ENCODE assay signal across 8 cellular contexts in genomic region chr11:75325713-75326438, GRCh38. TPM values are rescaled to one million over a fixed set of nuclear protein-coding genes. Genes with fewer than 3 reads are reported as not detected.
DNase-seq lines count a peak whose midpoint lies in the region; ATAC-seq and TF ChIP-seq lines count a peak whose summit lies in the region.

No MANE protein-coding gene starts in this region.

- peak in 6 of 10 experiments; percentile 8 to 47 (median 30) for DNase-seq in CD4-positive, alpha-beta T cell
- peak; percentile 39 to 72 for DNase-seq in SHP77 (lab: John Stamatoyannopoulos, UW)
- peak; percentile 34 for DNase-seq in mucosa of gallbladder (ENCODE audit: low spot score)
- DNase-seq in NCI-H345 treated with DMSO at 0.1 percent for 48 hours (lab: John Stamatoyannopoulos, UW; ENCODE audit: unreplicated experiment): no peak
- DNase-seq in NOMO-1 treated with dmso at 0.1 percent for 144 hours (lab: John Stamatoyannopoulos, UW; ENCODE audit: unreplicated experiment): no peak

- H3K27ac ChIP-seq in CD4-positive, alpha-beta T cell (ENCODE audit: low read depth, low read length): no peak overlapping the region
- H3K27ac ChIP-seq in subcutaneous abdominal adipose tissue (ENCODE audit: low read depth, low read length): peak overlapping the region; percentile 67

- peaks cover 20% of the 10 kb centered on the region for H3K36me3 Mint-ChIP-seq in CD4-positive, alpha-beta T cell (ENCODE audit: low read depth)
- H3K36me3 Mint-ChIP-seq in brain: no peaks in the 10 kb centered on the region

- peaks cover 77% of the 10 kb centered on the region for H3K4me1 Mint-ChIP-seq in CD4-positive, alpha-beta T cell (ENCODE audit: low read depth)
- H3K4me1 Mint-ChIP-seq in brain: peaks cover 40% of the 10 kb centered on the region

- POLR2A ChIA-PET in CD4-positive, alpha-beta T cell (lab: Charles Lee): interaction anchor here (1.1 to 1.2 kb wide), 2 partner anchors 15 to 25 kb away, joined by 3 to 4 read pairs; partner anchors contain the start of gene ARRB1

- intact Hi-C loops in CD4-positive, alpha-beta T cell (cut with DNase I, micrococcal nuclease): loop anchor here in 1 of 2 experiments (5.0 kb wide), 1 partner anchor 201 kb away; the partner anchor contains the start of gene GDPD5

- H3K36me3 ChIP-seq in subcutaneous abdominal adipose tissue (ENCODE audit: control insufficient read depth in 5 of 5, insufficient read depth in 5 of 5, low read length in 5 of 5): peaks cover 0 to 22% (median 15%) of the 10 kb centered on the region in 5 donors

- H3K4me3 Mint-ChIP-seq in CD4-positive, alpha-beta T cell: peak overlapping the region; percentile 30
- no peak overlapping the region for H3K4me3 Mint-ChIP-seq in brain

- CTCF ChIA-PET in CD4-positive, alpha-beta T cell (lab: Charles Lee): no interaction called here

- no peaks in the 10 kb centered on the region for H3K27me3 ChIP-seq in CD4-positive, alpha-beta T cell (ENCODE audit: control insufficient read depth, insufficient read depth, low read length)
- H3K27me3 ChIP-seq in subcutaneous abdominal adipose tissue (ENCODE audit: control insufficient read depth in 5 of 5, insufficient read depth in 4 of 5, low read length in 5 of 5): no peaks in the 10 kb centered on the region

- no peaks in the 10 kb centered on the region for H3K27me3 Mint-ChIP-seq in CD4-positive, alpha-beta T cell
- peaks cover 3% of the 10 kb centered on the region for H3K27me3 Mint-ChIP-seq in brain

- ATAC-seq in CD4-positive, alpha-beta T cell (ENCODE audit: poor library complexity): no peak
- no peak for ATAC-seq in GM19397 (IDR thresholded peaks at IDR 0.05; ENCODE audit: unreplicated experiment)

- TF ChIP-seq CTCF in CD4-positive, alpha-beta T cell (IDR thresholded peaks at IDR 0.05): no peak
- no peak for TF ChIP-seq CTCF in brain (conservative IDR thresholded peaks at IDR 0.05)

- H3K9me3 Mint-ChIP-seq in CD4-positive, alpha-beta T cell: no peaks in the 10 kb centered on the region
- no peaks in the 10 kb centered on the region for H3K9me3 Mint-ChIP-seq in brain

- peaks cover 2 to 47% (median 41%) of the 10 kb centered on the region in 5 donors for H3K4me1 ChIP-seq in subcutaneous abdominal adipose tissue (ENCODE audit: control insufficient read depth in 5 of 5, insufficient read depth in 5 of 5, low read length in 5 of 5)

- H3K4me3 ChIP-seq in subcutaneous abdominal adipose tissue (ENCODE audit: low read depth in 1 of 5, low read length in 5 of 5): no peak overlapping the region

- peak overlapping the region in 2 of 5 donors; percentile 17 to 28 for H3K9ac ChIP-seq in subcutaneous abdominal adipose tissue (ENCODE audit: low read length in 5 of 5)

- H3K27ac Mint-ChIP-seq in CD4-positive, alpha-beta T cell: peak overlapping the region; percentile 73
- peak overlapping the region in 3 of 5 experiments; percentile 48 to 76 (median 57) for H3K27ac Mint-ChIP-seq in brain

- H3K9me3 ChIP-seq in CD4-positive, alpha-beta T cell (ENCODE audit: control insufficient read depth, low read length): no peaks in the 10 kb centered on the region
- H3K9me3 ChIP-seq in subcutaneous abdominal adipose tissue (ENCODE audit: control insufficient read depth in 5 of 5, low read length in 5 of 5): no peaks in the 10 kb centered on the region

RNA-seq across cellular contexts. Expression of gene ARRB1, which starts 25.6 kb away (rescaled TPM):
- 10 to 100 TPM; 26.7 to 27.8 TPM for total RNA-seq in CD4-positive, alpha-beta T cell
- polyA plus RNA-seq in brain (ENCODE audit: insufficient read depth, low read depth, low replicate concordance): 24.8 TPM
- 57.7 TPM for total RNA-seq in mucosa of gallbladder

Comparison
In these comparisons a context has a peak if more than half of its experiments do, and no peak if none do; other contexts are left out.
1. DNase-seq: peak in CD4-positive, alpha-beta T cell (6 of 10), SHP77 (2 of 2) and mucosa of gallbladder (single experiment); none in NCI-H345 treated with DMSO at 0.1 percent for 48 hours (single experiment) and NOMO-1 treated with dmso at 0.1 percent for 144 hours (single experiment).